Comparison of ENCODE assay signal across 7 cellular contexts in the genomic region with DNA sequence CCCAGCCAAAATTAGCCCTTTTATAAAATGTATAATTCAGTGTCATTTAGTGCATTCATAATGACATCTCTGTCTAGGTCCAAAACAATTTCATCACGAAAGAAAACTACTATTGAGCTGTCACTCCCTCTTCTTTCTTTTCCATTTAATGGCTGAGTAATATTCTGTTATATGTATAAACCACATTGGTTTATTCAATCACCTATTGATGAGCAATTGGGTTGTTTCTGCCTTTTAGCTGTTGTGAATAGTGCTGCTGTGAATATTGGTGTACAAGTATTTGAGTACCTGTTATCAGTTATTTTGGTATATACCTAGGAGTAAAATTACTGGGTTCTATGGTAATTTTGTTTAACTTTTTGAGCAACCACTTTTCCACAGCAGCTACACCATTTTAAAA.
"Had no signal": no experiment of that assay in that cellular context is flagged by ENCODE, and none has a peak within 500 bp of the region (broad histone marks: within the 10 kb centered on the region; RNA-seq: fewer than 3 reads in every experiment).

No MANE protein-coding gene starts in this region.

- H3K27ac Mint-ChIP-seq: HFFc6, IgD-negative memory B cell had no signal

- H3K27me3 Mint-ChIP-seq: IgD-negative memory B cell had no signal

- DNase-seq: GM23248, GOT3, H7, HFFc6 had no signal

- H3K4me3 Mint-ChIP-seq: HFFc6 had no signal

- H3K9me3 Mint-ChIP-seq: HFFc6, IgD-negative memory B cell had no signal

- ATAC-seq: HCT116, HepG2 had no signal
